ENCODE assay signal across 11 cellular contexts in genomic region chr12:8590842-8591545, GRCh38. TPM values are rescaled to one million over a fixed set of nuclear protein-coding genes. Genes with fewer than 3 reads are reported as not detected.
DNase-seq lines count a peak whose midpoint lies in the region; ATAC-seq and TF ChIP-seq lines count a peak whose summit lies in the region.
"Had no signal": no experiment of that assay in that cellular context is flagged by ENCODE, and none has a peak within 500 bp of the region (broad histone marks: within the 10 kb centered on the region; RNA-seq: fewer than 3 reads in every experiment).

No MANE protein-coding gene starts in this region.

- no peak overlapping the region for H3K27ac ChIP-seq in gastrocnemius medialis

- H3K4me1 ChIP-seq in gastrocnemius medialis, result no peaks in the 10 kb centered on the region

- DNase-seq in GM12865 (ENCODE audit: low read depth), result peak; percentile 64
- DNase-seq in NCI-H226, result peak; percentile 64
- DNase-seq in iPS-NIHi11 (ENCODE audit: low spot score), result peak; percentile 47
- no peak for DNase-seq in NCI-H2227 treated with DMSO at 0.1 percent for 48 hours (lab: John Stamatoyannopoulos, UW)
- DNase-seq in anterior cingulate cortex (lab: John Stamatoyannopoulos, UW), result no peak
- no peak for DNase-seq in gastrocnemius medialis
- DNase-seq: activated effector memory CD4-positive, alpha-beta T cell treated with anti-CD3 and anti-CD28 coated beads, Interleukin-2, amount 50 U/mL, for 16 hours; DMS153; PC-3 had no signal

- intact Hi-C loops in gastrocnemius medialis (cut with DNase I; ENCODE audit: low total_unique reads), result no loop called here

- H3K27me3 ChIP-seq in gastrocnemius medialis, result no peaks in the 10 kb centered on the region

- H3K9me3 ChIP-seq in gastrocnemius medialis, result no peaks in the 10 kb centered on the region

- TF ChIP-seq POLR2A in gastrocnemius medialis (IDR thresholded peaks at IDR 0.05), result no peak

- ATAC-seq in GM21723 (IDR thresholded peaks at IDR 0.05; ENCODE audit: unreplicated experiment) (peak; percentile 93), gastrocnemius medialis (no peak), GM18520 (IDR thresholded peaks at IDR 0.05; ENCODE audit: unreplicated experiment) (no peak)
- ATAC-seq: PC-3 had no signal

- peak; percentile 19 for TF ChIP-seq CTCF in GM12865 (IDR thresholded peaks at IDR 0.05; ENCODE audit: insufficient read depth, low read depth, low read length, missing control alignments)
- no peak for TF ChIP-seq CTCF in gastrocnemius medialis (IDR thresholded peaks at IDR 0.05 in 4 of 5, conservative IDR thresholded peaks at IDR 0.05 in 1 of 5)

- no peaks in the 10 kb centered on the region for H3K36me3 ChIP-seq in gastrocnemius medialis

- H3K4me3 ChIP-seq in GM12865 (ENCODE audit: low read depth, low read length) (no peak overlapping the region; the same call in 1 of the 2 replicates), gastrocnemius medialis (no peak overlapping the region)

- in situ Hi-C loops in gastrocnemius medialis (cut with MboI; ENCODE audit: low sequenced_read_pairs in 4 of 4), result no loop called here

RNA-seq across cellular contexts. Expression of gene AICDA, which starts 21.7 kb away (rescaled TPM):
- total RNA-seq in gastrocnemius medialis, result not detected
- total RNA-seq: PC-3 had no signal

RNA-seq across cellular contexts. Expression of gene CLEC4E, which starts 50.3 kb away (rescaled TPM):
- total RNA-seq in gastrocnemius medialis, result under 1 TPM in 2 of 4 donors, not detected in 2; 0.35 to 0.58 TPM
- total RNA-seq: PC-3 had no signal

Comparison
In these comparisons a context has a peak if more than half of its experiments do, and no peak if none do; other contexts are left out.
1. DNase-seq: peak in GM12865 (single experiment), NCI-H226 (single experiment) and iPS-NIHi11 (single experiment); none in NCI-H2227 treated with DMSO at 0.1 percent for 48 hours (single experiment), anterior cingulate cortex (0 of 58) and gastrocnemius medialis (0 of 2).